6 cellular contexts compared by ENCODE assay signal in the genomic region with DNA sequence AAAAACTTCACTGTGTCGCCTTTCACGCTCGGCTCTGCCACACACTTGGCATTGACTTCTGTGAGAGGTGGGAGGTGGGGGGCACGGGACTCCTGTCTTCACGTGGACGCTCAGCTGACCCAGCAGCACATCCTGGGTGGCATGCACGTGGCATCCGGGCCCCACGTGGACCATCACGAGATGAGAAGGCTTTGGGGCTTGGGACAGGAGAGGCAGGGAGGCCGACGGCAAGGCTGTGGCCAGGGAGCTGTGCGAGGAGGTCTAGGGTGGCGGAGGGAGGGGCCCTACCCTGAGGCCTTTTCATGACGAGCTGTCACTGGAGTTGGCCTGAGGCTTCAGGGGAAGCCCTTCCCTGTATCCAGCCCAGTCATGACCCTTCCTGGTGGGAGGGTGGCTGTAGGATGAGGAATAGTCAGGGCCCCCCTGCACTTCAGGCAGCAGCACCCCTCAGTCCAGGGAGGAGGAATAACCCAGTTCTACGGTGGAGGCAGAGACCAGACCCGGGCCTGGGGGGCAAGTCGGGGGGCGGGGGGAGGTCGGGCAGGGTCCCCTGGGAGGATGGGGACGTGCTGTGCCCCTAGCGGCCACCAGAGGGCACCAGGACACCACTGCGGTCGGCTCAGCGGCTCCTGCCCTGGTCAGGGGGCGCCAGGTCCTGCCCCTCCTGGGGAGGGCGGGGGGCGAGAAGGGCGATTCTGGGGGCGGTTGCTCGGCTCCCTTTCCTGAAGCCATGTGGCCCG. TPM values are rescaled to one million over a fixed set of nuclear protein-coding genes. Genes with fewer than 3 reads are reported as not detected.
A peak's percentile ranks its signal among the peaks of the same experiment; 100 is the strongest.
DNase-seq lines count a peak whose midpoint lies in the region; ATAC-seq and TF ChIP-seq lines count a peak whose summit lies in the region.

No MANE protein-coding gene starts in this region.

- peak overlapping the region; percentile 47 for H3K4me3 ChIP-seq in smooth muscle cell

- no peak overlapping the region for H2AFZ ChIP-seq in smooth muscle cell (ENCODE audit: low read depth)

- H3K79me2 ChIP-seq in smooth muscle cell (ENCODE audit: low read depth), result no peaks in the 10 kb centered on the region

- WGBS in smooth muscle cell (ENCODE audit: low lambda C conversion rate), result 50% methylated on average over 17 of the region's 32 CpGs

- H3K9me3 ChIP-seq in smooth muscle cell (replicated peaks; ENCODE audit: low read depth), result no peaks in the 10 kb centered on the region

- no peak overlapping the region for H3K9ac ChIP-seq in smooth muscle cell (ENCODE audit: low read depth)

- H3F3A ChIP-seq in smooth muscle cell (ENCODE audit: low read depth), result no peaks in the 10 kb centered on the region

- H3K36me3 ChIP-seq in smooth muscle cell (ENCODE audit: low read depth), result no peaks in the 10 kb centered on the region

- ATAC-seq in GM21576 (IDR thresholded peaks at IDR 0.05; ENCODE audit: unreplicated experiment) (no peak), GM18861 (IDR thresholded peaks at IDR 0.05; ENCODE audit: unreplicated experiment) (no peak)

- H4K20me1 ChIP-seq in smooth muscle cell (ENCODE audit: low read depth), result no peaks in the 10 kb centered on the region

- peaks cover 15% of the 10 kb centered on the region for H3K27me3 ChIP-seq in smooth muscle cell (ENCODE audit: low read depth)

- peak overlapping the region; percentile 90 for H3K4me2 ChIP-seq in smooth muscle cell

- no peaks in the 10 kb centered on the region for H3K4me1 ChIP-seq in smooth muscle cell (ENCODE audit: low read depth)

- DNase-seq in GM03348 (ENCODE audit: low spot score), result peak; percentile 89
- DNase-seq in T-helper 2 cell, result peak in 3 of 5 experiments; percentile 42 to 53 (median 47)
- DNase-seq in effector CD8-positive, alpha-beta T cell (lab: John Stamatoyannopoulos, UW), result peak; percentile 52
- DNase-seq in smooth muscle cell (lab: John Stamatoyannopoulos, UW; ENCODE audit: unreplicated experiment), result peak; percentile 40

- H3K27ac ChIP-seq in smooth muscle cell (ENCODE audit: low read depth), result no peak overlapping the region

- peak; percentile 90 for TF ChIP-seq CTCF in smooth muscle cell (IDR thresholded peaks at IDR 0.05; ENCODE audit: borderline replicate concordance, insufficient read depth, poor library complexity, severe bottlenecking)

RNA-seq across cellular contexts. Expression of gene PERM1, which starts 2.0 kb away (rescaled TPM):
- 0.22 TPM in 1 of 2 replicates, not detected in the other for total RNA-seq in smooth muscle cell
- 2.6 and 3.1 TPM in 2 replicates for polyA plus RNA-seq in smooth muscle cell

RNA-seq across cellular contexts. Expression of gene HES4, which starts 16.0 kb away (rescaled TPM):
- total RNA-seq in smooth muscle cell, result 33.8 and 57.0 TPM in 2 replicates
- 72.0 and 82.1 TPM in 2 replicates for polyA plus RNA-seq in smooth muscle cell

RNA-seq across cellular contexts. Expression of gene PLEKHN1, which starts 17.6 kb away (rescaled TPM):
- total RNA-seq in smooth muscle cell, result 1.9 and 2.6 TPM in 2 replicates
- polyA plus RNA-seq in smooth muscle cell, result 5.2 and 9.6 TPM in 2 replicates

RNA-seq across cellular contexts. Expression of gene KLHL17, which starts 23.5 kb away (rescaled TPM):
- 10.2 and 12.4 TPM in 2 replicates for total RNA-seq in smooth muscle cell
- 29.9 and 32.7 TPM in 2 replicates for polyA plus RNA-seq in smooth muscle cell

RNA-seq across cellular contexts. Expression of gene NOC2L, which starts 24.9 kb away (rescaled TPM):
- total RNA-seq in smooth muscle cell, result 34.5 and 38.9 TPM in 2 replicates
- 64.0 and 76.3 TPM in 2 replicates for polyA plus RNA-seq in smooth muscle cell
